11 cellular contexts compared by ENCODE assay signal in the genomic region with DNA sequence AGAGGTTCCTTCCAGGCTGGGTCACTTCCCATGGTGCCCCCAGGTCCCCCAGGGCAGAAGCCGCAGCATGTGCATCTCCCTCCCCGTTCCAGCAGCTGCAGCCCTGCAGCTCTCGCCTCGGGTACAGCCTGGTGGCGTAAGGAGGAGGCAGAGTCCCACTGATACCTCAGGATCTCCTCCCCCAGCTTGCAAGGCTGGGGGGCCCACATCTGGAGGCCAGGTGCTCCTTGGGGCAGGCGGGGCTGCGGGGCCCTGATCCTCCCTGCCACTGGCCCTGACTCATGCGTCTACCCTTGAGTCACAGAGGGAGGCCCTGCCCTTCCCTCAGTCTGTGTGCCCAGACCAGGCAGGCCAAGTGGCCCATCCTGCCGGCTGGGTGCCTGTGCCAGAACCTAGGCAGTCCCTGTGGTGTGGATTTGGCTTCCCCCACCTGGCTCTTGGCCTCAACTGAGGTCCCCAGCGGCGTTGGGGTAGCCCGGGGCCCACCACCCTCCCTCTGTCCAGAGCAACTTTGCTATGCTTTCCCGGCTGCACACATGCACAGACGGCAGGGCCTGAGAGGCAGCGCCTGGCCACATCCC. TPM values are rescaled to one million over a fixed set of nuclear protein-coding genes. Genes with fewer than 3 reads are reported as not detected.
DNase-seq lines count a peak whose midpoint lies in the region; TF ChIP-seq lines count a peak whose summit lies in the region.
"Had no signal": no experiment of that assay in that cellular context is flagged by ENCODE, and none has a peak within 500 bp of the region (broad histone marks: within the 10 kb centered on the region; RNA-seq: fewer than 3 reads in every experiment).

No MANE protein-coding gene starts in this region.

- H3K27me3 ChIP-seq in kidney epithelial cell (ENCODE audit: control insufficient read depth, insufficient read depth, low read length): no peaks in the 10 kb centered on the region

- H3K4me3 ChIP-seq in AG09309 (ENCODE audit: control insufficient read depth, low read depth, low read length) (no peak overlapping the region), kidney epithelial cell (ENCODE audit: low read depth, low read length) (no peak overlapping the region)

- H3K36me3 ChIP-seq in kidney epithelial cell (ENCODE audit: control insufficient read depth, insufficient read depth, low read length): peaks cover 4% of the 10 kb centered on the region

- peak; percentile 59 for TF ChIP-seq CTCF in AG09309 (IDR thresholded peaks at IDR 0.05; ENCODE audit: control insufficient read depth, insufficient read depth, low read depth, low read length, missing control alignments)
- no peak for TF ChIP-seq CTCF in kidney epithelial cell (IDR thresholded peaks at IDR 0.05; ENCODE audit: insufficient read depth, low read length, poor library complexity, severe bottlenecking)

- DNase-seq in AG09309 (ENCODE audit: low read depth): peak; percentile 63
- DNase-seq in HS-27A (ENCODE audit: low read depth): peak; percentile 45
- DNase-seq in astrocyte of the hippocampus (ENCODE audit: low read depth, low spot score): peak; percentile 56
- DNase-seq in kidney epithelial cell (ENCODE audit: low read depth): peak; percentile 41
- DNase-seq in retina: no peak
- DNase-seq in NCI-H1417 (lab: John Stamatoyannopoulos, UW): no peak
- DNase-seq in superior temporal gyrus (ENCODE audit: extremely low spot score): no peak
- DNase-seq in inferior parietal cortex (ENCODE audit: extremely low spot score): no peak
- DNase-seq: activated effector memory CD4-positive, alpha-beta T cell treated with Interleukin-2 at 50 U/mL for 16 hours; CD4-positive, CD25-positive, alpha-beta regulatory T cell; MV-4-11 had no signal

RNA-seq across cellular contexts. Expression of a gene that starts 12.8 kb away (rescaled TPM):
- 61.1 and 91.7 TPM in 2 replicates for total RNA-seq in kidney epithelial cell

RNA-seq across cellular contexts. Expression of a gene that starts 13.0 kb away (rescaled TPM):
- total RNA-seq in kidney epithelial cell: 37.0 and 44.2 TPM in 2 replicates

RNA-seq across cellular contexts. Expression of a gene that starts 44.2 kb away (rescaled TPM):
- 36.2 and 46.7 TPM in 2 replicates for total RNA-seq in kidney epithelial cell

RNA-seq across cellular contexts. Expression of a gene that starts 45.2 kb away (rescaled TPM):
- 124 and 189 TPM in 2 replicates for total RNA-seq in kidney epithelial cell

Comparison
In these comparisons a context has a peak if more than half of its experiments do, and no peak if none do; other contexts are left out.
1. DNase-seq: peak in AG09309 (single experiment), HS-27A (single experiment), astrocyte of the hippocampus (single experiment) and kidney epithelial cell (single experiment); none in retina (single experiment), NCI-H1417 (0 of 3), superior temporal gyrus (single experiment) and inferior parietal cortex (single experiment).